In the genomic region with DNA sequence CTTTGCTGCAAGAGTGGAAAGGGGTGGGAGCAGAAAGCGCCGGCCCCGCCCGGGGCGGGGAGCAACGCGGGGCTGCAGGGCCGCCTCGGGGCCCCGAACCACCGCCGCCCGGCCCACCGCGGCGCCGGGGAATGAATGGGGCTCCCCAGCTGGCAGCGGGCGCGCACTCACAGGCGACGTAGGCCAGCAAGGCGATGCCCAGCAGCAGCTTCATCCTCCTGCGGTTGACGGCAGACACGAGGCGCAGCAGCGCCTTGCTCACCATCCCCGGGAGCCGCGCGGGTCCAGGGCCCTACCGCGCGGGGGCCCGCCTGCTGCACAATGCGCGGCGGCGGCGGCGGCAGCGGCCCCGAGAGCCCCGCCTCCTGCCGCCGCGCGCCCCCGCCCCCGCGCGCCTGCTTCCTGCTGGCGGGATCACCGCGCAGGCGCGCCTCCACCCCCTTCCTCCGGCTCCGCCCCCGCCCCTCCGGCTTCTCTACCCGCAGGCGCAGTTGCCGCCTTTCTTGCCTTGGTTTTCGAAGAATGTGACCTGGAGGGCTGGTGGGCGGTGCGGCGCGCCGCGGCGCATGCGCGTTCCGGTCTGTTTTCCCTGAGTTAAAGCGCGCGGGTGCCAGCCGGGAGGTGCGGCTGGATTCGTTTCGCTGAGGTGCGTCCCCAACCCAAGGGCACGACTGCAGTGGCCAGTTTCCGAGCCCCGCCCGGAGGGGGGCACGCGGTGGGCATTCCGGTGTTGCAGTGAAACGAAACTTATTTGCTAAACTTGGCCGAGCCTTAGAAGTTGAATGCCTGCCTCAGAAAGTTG, we compare ENCODE assay signal across 8 cellular contexts. TPM values are rescaled to one million over a fixed set of nuclear protein-coding genes. Genes with fewer than 3 reads are reported as not detected.
DNase-seq lines count a peak whose midpoint lies in the region; ATAC-seq and TF ChIP-seq lines count a peak whose summit lies in the region.

A gene (minus strand): TSS at position 325 of the 802 bp plus-strand sequence. CDS start 60 bp downstream, at position 265.

- peak within 1 kb of the TSS; percentile 87 for H3K4me3 Mint-ChIP-seq in dendritic cell treated with granulocyte-macrophage colony-stimulating factor and Interleukin-4, amounts not matched to agents 40 ng/mL and 50 ng/mL, for 4 days

- H3K4me2 ChIP-seq in BLaER1 = peak within 1 kb of the TSS; percentile 91

- no peaks in the 10 kb centered on the region for H3K9me3 ChIP-seq in BLaER1
- no peaks in the 10 kb centered on the region for H3K9me3 ChIP-seq in left lung

- DNase-seq in NCI-H748 (lab: John Stamatoyannopoulos, UW; ENCODE audit: unreplicated experiment) (peak; percentile 95), left lung (peak; percentile 98 to 100)
- peak; percentile 96 to 97 for DNase-seq in activated CD4-positive, alpha-beta T cell treated with anti-CD3 and anti-CD28 coated beads, Interleukin-2, amount 50 U/mL, for 24 hours (ENCODE audit: low read depth in 1 of 2, low spot score in 1 of 2)
- DNase-seq in stimulated activated CD4-positive, alpha-beta T cell treated with anti-CD3 and anti-CD28 coated beads, Interleukin-2, amount 100 ng/mL, for 48 hours = peak; percentile 96 to 98

- H4K20me1 ChIP-seq in BLaER1 = peaks cover 48% of the 10 kb centered on the region

- no peak for TF ChIP-seq CTCF in left lung (IDR thresholded peaks at IDR 0.05)

- H3K36me3 ChIP-seq in BLaER1 (0 out of 2 replicates have a peak, but pooled peaks cover 14% of the 10 kb centered on the region), left lung (no peaks in the 10 kb centered on the region)

- H3K36me3 Mint-ChIP-seq in dendritic cell treated with granulocyte-macrophage colony-stimulating factor and Interleukin-4, amounts not matched to agents 40 ng/mL and 50 ng/mL, for 4 days (ENCODE audit: low read depth) = no peaks in the 10 kb centered on the region

- intact Hi-C loops in dendritic cell treated with granulocyte-macrophage colony-stimulating factor and Interleukin-4, amounts not matched to agents 40 ng/mL and 50 ng/mL, for 4 days (cut with micrococcal nuclease) = loop anchor here (5.0 kb wide), 1 partner anchor 343 kb away; no protein-coding TSS in a partner anchor
- intact Hi-C loops in left lung (cut with DNase I) = no loop called here

- peak within 1 kb of the TSS; percentile 88 for H3K27ac Mint-ChIP-seq in dendritic cell treated with granulocyte-macrophage colony-stimulating factor and Interleukin-4, amounts not matched to agents 40 ng/mL and 50 ng/mL, for 4 days

- peak within 1 kb of the TSS; percentile 93 for H3K27ac ChIP-seq in BLaER1
- H3K27ac ChIP-seq in left lung = peak within 1 kb of the TSS; percentile 77 to 89

- peaks cover 47% of the 10 kb centered on the region for H3K4me1 Mint-ChIP-seq in dendritic cell treated with granulocyte-macrophage colony-stimulating factor and Interleukin-4, amounts not matched to agents 40 ng/mL and 50 ng/mL, for 4 days (ENCODE audit: low read depth)

- H3K27me3 Mint-ChIP-seq in dendritic cell treated with granulocyte-macrophage colony-stimulating factor and Interleukin-4, amounts not matched to agents 40 ng/mL and 50 ng/mL, for 4 days = no peaks in the 10 kb centered on the region

- H3K4me1 ChIP-seq in BLaER1 (peaks cover 60% of the 10 kb centered on the region), left lung (peaks cover 8 to 50% of the 10 kb centered on the region in 2 donors)

- H3K4me3 ChIP-seq in BLaER1 (peak within 1 kb of the TSS; percentile 98), left lung (peak within 1 kb of the TSS; percentile 85 to 92)

- ATAC-seq in GM19351 (IDR thresholded peaks at IDR 0.05; ENCODE audit: unreplicated experiment) (peak; percentile 60), HG03521 (IDR thresholded peaks at IDR 0.05; ENCODE audit: unreplicated experiment) (peak; percentile 72), left lung (peak; percentile 82)

- peaks cover 8% of the 10 kb centered on the region for H3K9me3 Mint-ChIP-seq in dendritic cell treated with granulocyte-macrophage colony-stimulating factor and Interleukin-4, amounts not matched to agents 40 ng/mL and 50 ng/mL, for 4 days

- H3K27me3 ChIP-seq in BLaER1 (no peaks in the 10 kb centered on the region), left lung (no peaks in the 10 kb centered on the region)

- H3K9ac ChIP-seq in BLaER1 = peak within 1 kb of the TSS; percentile 95

RNA-seq across cellular contexts. Expression of the gene that starts here (rescaled TPM):
- total RNA-seq in left lung = 10 to 100 TPM; 46.9 to 75.4 TPM

Comparison
In these comparisons a context has a peak if more than half of its experiments do, and no peak if none do; other contexts are left out.
1. Peak in every context shown above with its lines: DNase-seq, ATAC-seq, H3K4me3 ChIP-seq and H3K27ac ChIP-seq.